Comparison of ENCODE assay signal across 17 cellular contexts in the genomic region with DNA sequence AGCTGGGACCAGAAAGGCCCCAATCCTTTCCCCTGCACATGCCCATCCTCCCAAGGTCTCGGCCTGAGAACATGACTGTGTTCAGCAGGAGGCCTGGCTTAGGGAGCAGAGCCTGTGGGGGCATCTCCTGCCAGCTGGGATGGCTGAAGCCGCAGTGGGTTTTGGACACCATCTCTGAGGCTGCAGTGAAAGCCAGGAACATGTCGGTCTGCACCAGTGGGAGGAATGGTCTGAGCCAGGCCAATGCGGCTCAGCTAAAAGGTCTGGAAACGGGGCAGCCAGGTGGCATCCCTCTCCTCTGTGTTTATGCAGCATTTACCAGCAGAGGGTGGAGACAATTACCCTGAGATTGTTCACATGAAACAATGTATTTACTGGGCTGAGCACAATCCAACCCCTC. TPM values are rescaled to one million over a fixed set of nuclear protein-coding genes. Genes with fewer than 3 reads are reported as not detected.
DNase-seq lines count a peak whose midpoint lies in the region; TF ChIP-seq lines count a peak whose summit lies in the region.
"Had no signal": no experiment of that assay in that cellular context is flagged by ENCODE, and none has a peak within 500 bp of the region (broad histone marks: within the 10 kb centered on the region; RNA-seq: fewer than 3 reads in every experiment).

No MANE protein-coding gene starts in this region.

- H3K9me3 ChIP-seq in HEK293 (ENCODE audit: control insufficient read depth, insufficient read depth, low read depth, low read length), result no peaks in the 10 kb centered on the region
- H3K9me3 ChIP-seq: HAP-1 had no signal

- H3K9me3 Mint-ChIP-seq in neural crest cell, result no peaks in the 10 kb centered on the region

- no peaks in the 10 kb centered on the region for H3K27me3 Mint-ChIP-seq in neural crest cell (ENCODE audit: low read depth)

- in situ Hi-C loops in G401 (cut with HindIII; ENCODE audit: low sequenced_read_pairs), result no loop called here

- H3K27ac Mint-ChIP-seq in neural crest cell (ENCODE audit: unreplicated experiment), result peak overlapping the region; percentile 47
- H3K27ac Mint-ChIP-seq: CD14-positive monocyte had no signal

- CTCF ChIA-PET in HEK293 (lab: Yijun Ruan, JAX), result interaction anchor here (0.9 to 3.4 kb wide), 4 partner anchors 7 to 244 kb away, joined by 3 to 26 read pairs (median 6); no protein-coding TSS in a partner anchor

- POLR2A ChIA-PET in HEK293 (lab: Yijun Ruan, JAX), result interaction anchor here (0.6 kb wide), 1 partner anchor 31 kb away, joined by 3 read pairs; no protein-coding TSS in a partner anchor

- TF ChIP-seq CTCF in HEK293 (tag by site-specific recombination; IDR thresholded peaks at IDR 0.05), result no peak
- no peak for TF ChIP-seq CTCF in neural crest cell (conservative IDR thresholded peaks at IDR 0.05)

- DNase-seq in G401 (ENCODE audit: low spot score) (peak; percentile 86), ecto neural progenitor cell (ENCODE audit: low spot score) (peak; percentile 43), neural crest cell (ENCODE audit: low read depth, low spot score) (no peak), middle frontal gyrus (ENCODE audit: extremely low spot score, low spot score) (no peak), epidermal melanocyte (ENCODE audit: insufficient read length, low spot score) (no peak), LoVo (ENCODE audit: low spot score) (no peak)
- DNase-seq: ACHN, AML-193, DMS153, KG1, NCI-H1436, NCI-H2029 treated with DMSO at 0.1 percent for 48 hours, NCI-H524 treated with DMSO at 0.1 percent for 48 hours, SHP77 treated with DMSO at 0.1 percent for 48 hours had no signal

- no peak overlapping the region for H3K4me3 ChIP-seq in HEK293 (ENCODE audit: low read depth, low read length)
- H3K4me3 ChIP-seq: HAP-1 had no signal

- peaks cover 0 to 31% of the 10 kb centered on the region in 2 experiments; a peak in 1 of 3 replicates for H3K36me3 ChIP-seq in HEK293 (ENCODE audit: control insufficient read depth in 2 of 2, insufficient read depth in 1 of 2, low read length in 2 of 2)
- H3K36me3 ChIP-seq: HAP-1 had no signal

- H3K27ac ChIP-seq in HEK293 (ENCODE audit: extremely low read depth, low read depth, low read length), result no peak overlapping the region

- peaks cover 13% of the 10 kb centered on the region for H3K36me3 Mint-ChIP-seq in neural crest cell (ENCODE audit: low read depth)
- H3K36me3 Mint-ChIP-seq: CD14-positive monocyte had no signal

- peaks cover 16% of the 10 kb centered on the region for H3K4me1 Mint-ChIP-seq in neural crest cell
- H3K4me1 Mint-ChIP-seq: CD14-positive monocyte had no signal

- H3K4me1 ChIP-seq in HEK293 (ENCODE audit: control insufficient read depth, insufficient read depth, low read length), result no peaks in the 10 kb centered on the region
- H3K4me1 ChIP-seq: HAP-1 had no signal

- no peak overlapping the region for H3K4me3 Mint-ChIP-seq in neural crest cell
- H3K4me3 Mint-ChIP-seq: CD14-positive monocyte had no signal

TF ChIP-seq in HEK293, 187 proteins besides CTCF, POLR2A, EP300 and RAD21:
- TF ChIP-seq, protein P1, sequence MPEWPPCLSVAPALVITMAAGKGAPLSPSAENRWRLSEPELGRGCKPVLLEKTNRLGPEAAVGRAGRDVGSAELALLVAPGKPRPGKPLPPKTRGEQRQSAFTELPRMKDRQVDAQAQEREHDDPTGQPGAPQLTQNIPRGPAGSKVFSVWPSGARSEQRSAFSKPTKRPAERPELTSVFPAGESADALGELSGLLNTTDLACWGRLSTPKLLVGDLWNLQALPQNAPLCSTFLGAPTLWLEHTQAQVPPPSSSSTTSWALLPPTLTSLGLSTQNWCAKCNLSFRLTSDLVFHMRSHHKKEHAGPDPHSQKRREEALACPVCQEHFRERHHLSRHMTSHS (tag by site-specific recombination; IDR thresholded peaks at IDR 0.05), result no peak
- peak; percentile 26; the same call in 1 of the 2 replicates for TF ChIP-seq ZIC2 (tag by site-specific recombination; IDR thresholded peaks at IDR 0.05)
- TF ChIP-seq, protein P2, sequence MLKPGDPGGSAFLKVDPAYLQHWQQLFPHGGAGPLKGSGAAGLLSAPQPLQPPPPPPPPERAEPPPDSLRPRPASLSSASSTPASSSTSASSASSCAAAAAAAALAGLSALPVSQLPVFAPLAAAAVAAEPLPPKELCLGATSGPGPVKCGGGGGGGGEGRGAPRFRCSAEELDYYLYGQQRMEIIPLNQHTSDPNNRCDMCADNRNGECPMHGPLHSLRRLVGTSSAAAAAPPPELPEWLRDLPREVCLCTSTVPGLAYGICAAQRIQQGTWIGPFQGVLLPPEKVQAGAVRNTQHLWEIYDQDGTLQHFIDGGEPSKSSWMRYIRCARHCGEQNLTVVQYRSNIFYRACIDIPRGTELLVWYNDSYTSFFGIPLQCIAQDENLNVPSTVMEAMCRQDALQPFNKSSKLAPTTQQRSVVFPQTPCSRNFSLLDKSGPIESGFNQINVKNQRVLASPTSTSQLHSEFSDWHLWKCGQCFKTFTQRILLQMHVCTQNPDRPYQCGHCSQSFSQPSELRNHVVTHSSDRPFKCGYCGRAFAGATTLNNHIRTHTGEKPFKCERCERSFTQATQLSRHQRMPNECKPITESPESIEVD (tag by site-specific recombination; IDR thresholded peaks at IDR 0.05), result no peak
- TF ChIP-seq ZFP69B (tag by site-specific recombination; IDR thresholded peaks at IDR 0.05), result no peak
- TF ChIP-seq ZNF664 (tag by site-specific recombination; IDR thresholded peaks at IDR 0.05), result no peak

RNA-seq across cellular contexts. Expression of a gene that starts 44.6 kb away (rescaled TPM):
- total RNA-seq in G401 (2014; rRNA removed; shearing (Covaris generic)), result 5.6 and 10.1 TPM in 2 replicates
- 47.7 and 48.7 TPM in 2 replicates for total RNA-seq in neural crest cell

Comparison
In these comparisons a context has a peak if more than half of its experiments do, and no peak if none do; other contexts are left out.
1. DNase-seq: peak in G401 (single experiment) and ecto neural progenitor cell (single experiment); none in neural crest cell (single experiment), middle frontal gyrus (single experiment), epidermal melanocyte (single experiment) and LoVo (single experiment).